In the genomic region with DNA sequence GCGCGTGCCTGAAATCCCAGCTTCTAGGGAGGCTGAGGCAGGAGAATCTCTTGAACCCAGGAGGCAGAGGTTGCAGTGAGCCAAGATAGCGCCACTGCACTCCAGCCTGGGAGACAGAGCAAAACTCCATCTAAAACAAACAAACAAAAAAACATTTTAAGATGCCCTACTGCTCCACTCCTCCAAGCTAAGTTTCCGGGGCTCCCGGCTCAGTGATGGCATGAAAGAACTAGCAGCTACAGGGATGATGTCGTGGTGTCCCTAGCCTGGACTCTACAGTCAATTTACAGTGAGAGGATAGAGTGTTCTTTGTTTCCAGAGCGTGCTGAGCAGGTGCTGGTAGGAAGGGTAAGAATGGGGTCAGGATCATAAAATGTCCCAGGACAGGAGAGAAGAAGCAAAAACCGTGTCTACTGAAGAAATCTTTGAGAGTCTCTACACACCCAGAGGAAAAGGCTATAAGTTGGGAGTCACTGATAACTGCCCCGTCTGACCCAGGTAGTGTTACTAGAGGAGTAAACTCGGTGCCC, we compare ENCODE assay signal across 12 cellular contexts. TPM values are rescaled to one million over a fixed set of nuclear protein-coding genes. Genes with fewer than 3 reads are reported as not detected.
DNase-seq lines count a peak whose midpoint lies in the region; ATAC-seq and TF ChIP-seq lines count a peak whose summit lies in the region.
"Had no signal": no experiment of that assay in that cellular context is flagged by ENCODE, and none has a peak within 500 bp of the region (broad histone marks: within the 10 kb centered on the region; RNA-seq: fewer than 3 reads in every experiment).

No MANE protein-coding gene starts in this region.

- peak overlapping the region in 8 of 11 experiments; percentile 85 to 96 (median 90); a peak in 11 of 22 replicates for H3K9ac ChIP-seq in BLaER1 treated with 17β-estradiol and CSF1 and Interleukin-3, amounts not matched to agents 10 nM and 100 nM
- H3K9ac ChIP-seq in muscle layer of colon (ENCODE audit: low read length), result peak overlapping the region; percentile 68

- peak overlapping the region in 10 of 11 experiments; percentile 67 to 86 (median 76); a peak in 18 of 22 replicates for H3K4me2 ChIP-seq in BLaER1 treated with 17β-estradiol and CSF1 and Interleukin-3, amounts not matched to agents 10 nM and 100 nM
- peak overlapping the region; percentile 49 for H3K4me2 ChIP-seq in GM23338

- peak overlapping the region in 4 of 11 experiments; percentile 88 to 97 (median 92); a peak in 5 of 22 replicates for H3K27ac ChIP-seq in BLaER1 treated with 17β-estradiol and CSF1 and Interleukin-3, amounts not matched to agents 10 nM and 100 nM
- H3K27ac ChIP-seq in GM23338 (ENCODE audit: low read depth) (peak overlapping the region; percentile 33), muscle layer of colon (ENCODE audit: low read depth, low read length) (no peak overlapping the region)

- no peaks in the 10 kb centered on the region for H3K9me2 ChIP-seq in GM23338 (ENCODE audit: insufficient read depth)

- H3K79me2 ChIP-seq in GM23338 (replicated peaks; ENCODE audit: insufficient read depth), result peaks cover 63% of the 10 kb centered on the region

- no peak overlapping the region for H2AFZ ChIP-seq in GM23338

- H3K4me3 Mint-ChIP-seq in GM23338, result peak overlapping the region; percentile 98
- peak overlapping the region; percentile 27 for H3K4me3 Mint-ChIP-seq in activated naive CD8-positive, alpha-beta T cell treated with anti-CD3 and anti-CD28 coated beads for 36 hours

- H3K27me3 Mint-ChIP-seq in GM23338 (ENCODE audit: insufficient read depth, low read depth, poor library complexity), result peaks cover 15% of the 10 kb centered on the region
- H3K27me3 Mint-ChIP-seq in activated naive CD8-positive, alpha-beta T cell treated with anti-CD3 and anti-CD28 coated beads for 36 hours, result no peaks in the 10 kb centered on the region

- H3K36me3 Mint-ChIP-seq in GM23338 (ENCODE audit: low read depth), result peaks cover 57% of the 10 kb centered on the region
- peaks cover 2% of the 10 kb centered on the region for H3K36me3 Mint-ChIP-seq in activated naive CD8-positive, alpha-beta T cell treated with anti-CD3 and anti-CD28 coated beads for 36 hours

- DNase-seq in GM23338 (ENCODE audit: low spot score) (no peak), ureter (ENCODE audit: low spot score) (no peak)
- DNase-seq in activated naive CD8-positive, alpha-beta T cell treated with anti-CD3 and anti-CD28 coated beads for 36 hours, result no peak
- no peak for DNase-seq in stimulated activated CD4-positive, alpha-beta T cell treated with anti-CD3 and anti-CD28 coated beads, Interleukin-15, amount 100 ng/mL, for 24 hours
- DNase-seq: NCI-H187 treated with DMSO at 0.1 percent for 48 hours, OCI-M1, ovary, T1000 had no signal

- no peaks in the 10 kb centered on the region for H3K27me3 ChIP-seq in BLaER1 treated with 17β-estradiol and CSF1 and Interleukin-3, amounts not matched to agents 10 nM and 100 nM
- H3K27me3 ChIP-seq in GM23338 (ENCODE audit: insufficient read depth) (no peaks in the 10 kb centered on the region), muscle layer of colon (ENCODE audit: control insufficient read depth in 1 of 2, insufficient read depth in 2 of 2, low read length in 2 of 2) (no peaks in the 10 kb centered on the region)
- H3K27me3 ChIP-seq: ovary had no signal

- peaks cover 26% of the 10 kb centered on the region for H3K4me1 Mint-ChIP-seq in GM23338
- peaks cover 12% of the 10 kb centered on the region for H3K4me1 Mint-ChIP-seq in activated naive CD8-positive, alpha-beta T cell treated with anti-CD3 and anti-CD28 coated beads for 36 hours

- peaks cover 6 to 27% (median 16%) of the 10 kb centered on the region in 11 experiments; a peak in 18 of 22 replicates for H3K36me3 ChIP-seq in BLaER1 treated with 17β-estradiol and CSF1 and Interleukin-3, amounts not matched to agents 10 nM and 100 nM
- H3K36me3 ChIP-seq in GM23338 (ENCODE audit: insufficient read depth), result peaks cover 33% of the 10 kb centered on the region
- H3K36me3 ChIP-seq in muscle layer of colon (ENCODE audit: insufficient read depth, low read length), result peaks cover 15% of the 10 kb centered on the region
- H3K36me3 ChIP-seq: ovary had no signal

- H3K9me3 ChIP-seq in BLaER1 treated with 17β-estradiol and CSF1 and Interleukin-3, amounts not matched to agents 10 nM and 100 nM (replicated peaks in 1 of 11), result no peaks in the 10 kb centered on the region
- H3K9me3 ChIP-seq in muscle layer of colon (ENCODE audit: low read length), result no peaks in the 10 kb centered on the region
- H3K9me3 ChIP-seq: ovary had no signal

- ATAC-seq in GM23338 (no peak), HG03342 (IDR thresholded peaks at IDR 0.05; ENCODE audit: unreplicated experiment) (no peak), GM21360 (IDR thresholded peaks at IDR 0.05; ENCODE audit: unreplicated experiment) (no peak)

- peaks cover 22 to 41% (median 30%) of the 10 kb centered on the region in 10 experiments for H3K4me1 ChIP-seq in BLaER1 treated with 17β-estradiol and CSF1 and Interleukin-3, amounts not matched to agents 10 nM and 100 nM
- H3K4me1 ChIP-seq in GM23338 (ENCODE audit: insufficient read depth) (peaks cover 36% of the 10 kb centered on the region), muscle layer of colon (ENCODE audit: insufficient read depth, low read length) (peaks cover 18% of the 10 kb centered on the region)

- peaks cover 2% of the 10 kb centered on the region; the same call in 1 of the 3 replicates for H3K9me3 Mint-ChIP-seq in GM23338
- no peaks in the 10 kb centered on the region for H3K9me3 Mint-ChIP-seq in activated naive CD8-positive, alpha-beta T cell treated with anti-CD3 and anti-CD28 coated beads for 36 hours

- H3F3A ChIP-seq in GM23338 (replicated peaks; ENCODE audit: low read depth), result peaks cover 39% of the 10 kb centered on the region

- H3K27ac Mint-ChIP-seq in GM23338, result peak overlapping the region; percentile 31; the same call in 1 of the 2 replicates
- H3K27ac Mint-ChIP-seq in activated naive CD8-positive, alpha-beta T cell treated with anti-CD3 and anti-CD28 coated beads for 36 hours, result no peak overlapping the region

- H3K4me3 ChIP-seq in BLaER1 treated with 17β-estradiol and CSF1 and Interleukin-3, amounts not matched to agents 10 nM and 100 nM, result peak overlapping the region in 1 of 10 experiments; percentile 68; a peak in 5 of 20 replicates
- H3K4me3 ChIP-seq in GM23338, result peak overlapping the region; percentile 40
- no peak overlapping the region for H3K4me3 ChIP-seq in muscle layer of colon (ENCODE audit: low read depth in 1 of 2, low read length in 2 of 2)

- H4K20me1 ChIP-seq in BLaER1 treated with 17β-estradiol and CSF1 and Interleukin-3, amounts not matched to agents 10 nM and 100 nM, result peaks cover 0 to 21% (median 0%) of the 10 kb centered on the region in 11 experiments; a peak in 4 of 22 replicates
- H4K20me1 ChIP-seq in GM23338 (replicated peaks; ENCODE audit: insufficient read depth), result peaks cover 29% of the 10 kb centered on the region

- no peak for TF ChIP-seq CTCF in GM23338 (conservative IDR thresholded peaks at IDR 0.05; ENCODE audit: low read depth in 2 of 2)

TF ChIP-seq in GM23338, 12 proteins besides CTCF, POLR2A, EP300 and RAD21:
- TF ChIP-seq JUNB (IDR thresholded peaks at IDR 0.05; ENCODE audit: unreplicated experiment) (no peak), POLR2AphosphoS5 (IDR thresholded peaks at IDR 0.05; ENCODE audit: low read depth) (no peak), STAT1 (IDR thresholded peaks at IDR 0.05; ENCODE audit: unreplicated experiment) (no peak), ZNF114 (CRISPR knock-in tag; IDR thresholded peaks at IDR 0.05) (no peak), CREB1 (CRISPR knock-in tag; IDR thresholded peaks at IDR 0.05; ENCODE audit: low read depth) (no peak), NANOG (IDR thresholded peaks at IDR 0.05; ENCODE audit: borderline replicate concordance) (no peak)

RNA-seq across cellular contexts. Expression of gene ZBTB3, which starts 1.2 kb away (rescaled TPM):
- 82.6 and 91.7 TPM in 2 replicates for total RNA-seq in GM23338 (2014; rRNA removed; shearing (Covaris generic))
- polyA plus RNA-seq in GM23338 (2016; fragmentation: Nextera tagmentation; extraction: Ambion mirVana), result 47.8 and 52.2 TPM in 2 replicates
- total RNA-seq in activated naive CD8-positive, alpha-beta T cell treated with anti-CD3 and anti-CD28 coated beads for 36 hours, result 1 to 10 TPM; 4.8 to 6.3 TPM
- total RNA-seq in ureter, result 16.0 TPM

RNA-seq across cellular contexts. Expression of gene POLR2G, which starts 6.2 kb away (rescaled TPM):
- total RNA-seq in GM23338 (2014; rRNA removed; shearing (Covaris generic)), result 101 and 117 TPM in 2 replicates
- polyA plus RNA-seq in GM23338 (2016; fragmentation: Nextera tagmentation; extraction: Ambion mirVana), result 193 and 196 TPM in 2 replicates
- total RNA-seq in activated naive CD8-positive, alpha-beta T cell treated with anti-CD3 and anti-CD28 coated beads for 36 hours, result 100 to 1,000 TPM; 125 to 131 TPM
- 76.6 TPM for total RNA-seq in ureter

RNA-seq across cellular contexts. Expression of gene TAF6L, which starts 16.0 kb away (rescaled TPM):
- total RNA-seq in GM23338 (2014; rRNA removed; shearing (Covaris generic)), result 30.6 and 50.6 TPM in 2 replicates
- polyA plus RNA-seq in GM23338 (2016; fragmentation: Nextera tagmentation; extraction: Ambion mirVana), result 21.8 and 23.0 TPM in 2 replicates
- total RNA-seq in activated naive CD8-positive, alpha-beta T cell treated with anti-CD3 and anti-CD28 coated beads for 36 hours, result 10 to 100 TPM; 22.0 to 22.1 TPM
- 22.1 TPM for total RNA-seq in ureter

RNA-seq across cellular contexts. Expression of gene TTC9C, which starts 26.9 kb away (rescaled TPM):
- total RNA-seq in GM23338 (2014; rRNA removed; shearing (Covaris generic)), result 27.5 and 51.4 TPM in 2 replicates
- polyA plus RNA-seq in GM23338 (2016; fragmentation: Nextera tagmentation; extraction: Ambion mirVana), result 42.0 and 42.6 TPM in 2 replicates
- total RNA-seq in activated naive CD8-positive, alpha-beta T cell treated with anti-CD3 and anti-CD28 coated beads for 36 hours, result 10 to 100 TPM; 29.3 to 33.4 TPM
- 36.7 TPM for total RNA-seq in ureter

RNA-seq across cellular contexts. Expression of gene HNRNPUL2, which starts 27.9 kb away (rescaled TPM):
- total RNA-seq in GM23338 (2014; rRNA removed; shearing (Covaris generic)), result 18.3 and 21.7 TPM in 2 replicates
- 9.4 and 10.9 TPM in 2 replicates for polyA plus RNA-seq in GM23338 (2016; fragmentation: Nextera tagmentation; extraction: Ambion mirVana)
- 10 to 100 TPM; 54.4 to 56.3 TPM for total RNA-seq in activated naive CD8-positive, alpha-beta T cell treated with anti-CD3 and anti-CD28 coated beads for 36 hours
- total RNA-seq in ureter, result 50.4 TPM
